ENCODE assay signal across 17 cellular contexts in genomic region chr4:25358515-25359275, GRCh38. TPM values are rescaled to one million over a fixed set of nuclear protein-coding genes. Genes with fewer than 3 reads are reported as not detected.
DNase-seq lines count a peak whose midpoint lies in the region; ATAC-seq and TF ChIP-seq lines count a peak whose summit lies in the region.
"Had no signal": no experiment of that assay in that cellular context is flagged by ENCODE, and none has a peak within 500 bp of the region (broad histone marks: within the 10 kb centered on the region; RNA-seq: fewer than 3 reads in every experiment).

No MANE protein-coding gene starts in this region.

- no peak overlapping the region for H3K27ac Mint-ChIP-seq in GM23338
- H3K27ac Mint-ChIP-seq: natural killer cell; stimulated activated naive CD8-positive, alpha-beta T cell treated with anti-CD3 and anti-CD28 coated beads, Interleukin-15, amount 100 ng/mL, for 72 hours had no signal

- peaks cover 19% of the 10 kb centered on the region for H3K9me3 Mint-ChIP-seq in GM23338
- H3K9me3 Mint-ChIP-seq: natural killer cell had no signal

- H3K4me3 ChIP-seq in GM23338 (no peak overlapping the region), epithelial cell of esophagus (ENCODE audit: low read length) (no peak overlapping the region), thyroid gland (replicated peaks in 1 of 3) (no peak overlapping the region)

- no peak overlapping the region for H2AFZ ChIP-seq in GM23338

- H3K4me2 ChIP-seq in GM23338 = no peak overlapping the region

- no peak for TF ChIP-seq CTCF in GM23338 (conservative IDR thresholded peaks at IDR 0.05; ENCODE audit: low read depth in 2 of 2)
- TF ChIP-seq CTCF in epithelial cell of esophagus (IDR thresholded peaks at IDR 0.05; ENCODE audit: insufficient read depth, low read depth, low read length, missing control alignments) = no peak
- TF ChIP-seq CTCF in thyroid gland (IDR thresholded peaks at IDR 0.05) = no peak

- no peak for TF ChIP-seq POLR2A in thyroid gland (IDR thresholded peaks at IDR 0.05)

- H3K36me3 Mint-ChIP-seq in GM23338 (ENCODE audit: low read depth) = peaks cover 42% of the 10 kb centered on the region
- H3K36me3 Mint-ChIP-seq: natural killer cell had no signal

- no peaks in the 10 kb centered on the region for H3K9me3 ChIP-seq in thyroid gland

- no peak overlapping the region for H3K4me3 Mint-ChIP-seq in GM23338
- H3K4me3 Mint-ChIP-seq: natural killer cell; stimulated activated naive CD8-positive, alpha-beta T cell treated with anti-CD3 and anti-CD28 coated beads, Interleukin-15, amount 100 ng/mL, for 72 hours had no signal

- peaks cover 4% of the 10 kb centered on the region; the same call in 1 of the 2 replicates for H3K36me3 ChIP-seq in GM23338 (ENCODE audit: insufficient read depth)
- H3K36me3 ChIP-seq in thyroid gland = no peaks in the 10 kb centered on the region

- no peaks in the 10 kb centered on the region for H3K4me1 Mint-ChIP-seq in GM23338
- H3K4me1 Mint-ChIP-seq: natural killer cell; stimulated activated naive CD8-positive, alpha-beta T cell treated with anti-CD3 and anti-CD28 coated beads, Interleukin-15, amount 100 ng/mL, for 72 hours had no signal

- no peaks in the 10 kb centered on the region for H3K27me3 Mint-ChIP-seq in GM23338 (ENCODE audit: insufficient read depth, low read depth, poor library complexity)
- H3K27me3 Mint-ChIP-seq: stimulated activated naive CD8-positive, alpha-beta T cell treated with anti-CD3 and anti-CD28 coated beads, Interleukin-15, amount 100 ng/mL, for 72 hours had no signal

- WGBS in thyroid gland, 2 donors = 91 to 95% methylated on average over 14 of the region's 14 CpGs

- H3K79me2 ChIP-seq in GM23338 (replicated peaks; ENCODE audit: insufficient read depth) = no peaks in the 10 kb centered on the region

- H4K20me1 ChIP-seq in GM23338 (replicated peaks; ENCODE audit: insufficient read depth) = no peaks in the 10 kb centered on the region

- H3K9me2 ChIP-seq in GM23338 (ENCODE audit: insufficient read depth) = 0 out of 2 replicates have a peak, but pooled peaks cover 4% of the 10 kb centered on the region

- no peaks in the 10 kb centered on the region for H3F3A ChIP-seq in GM23338 (replicated peaks; ENCODE audit: low read depth)

- H3K27ac ChIP-seq in GM23338 (ENCODE audit: low read depth) (no peak overlapping the region), thyroid gland (no peak overlapping the region)

- H3K27me3 ChIP-seq in GM23338 (ENCODE audit: insufficient read depth) (no peaks in the 10 kb centered on the region), thyroid gland (no peaks in the 10 kb centered on the region)

- ATAC-seq in GM23338 = no peak
- ATAC-seq: natural killer cell; stimulated activated naive CD8-positive, alpha-beta T cell treated with anti-CD3 and anti-CD28 coated beads, Interleukin-15, amount 100 ng/mL, for 72 hours had no signal

- intact Hi-C loops in thyroid gland (cut with DNase I) = no loop called here

- H3K4me1 ChIP-seq in GM23338 (ENCODE audit: insufficient read depth) (no peaks in the 10 kb centered on the region), thyroid gland (no peaks in the 10 kb centered on the region)

- DNase-seq in GM23338 (ENCODE audit: low spot score) = peak; percentile 54
- peak; percentile 70 for DNase-seq in NCI-H510A treated with DMSO at 0.1 percent for 48 hours (lab: John Stamatoyannopoulos, UW)
- peak; percentile 72 for DNase-seq in epithelial cell of esophagus (ENCODE audit: low read depth)
- peak; percentile 55 for DNase-seq in myocyte (ENCODE audit: low read depth)
- DNase-seq in thyroid gland = no peak
- DNase-seq in iPS-NIHi7 (ENCODE audit: extremely low spot score) = no peak
- DNase-seq in NCI-H1436 treated with DMSO at 0.1 percent for 48 hours (lab: John Stamatoyannopoulos, UW) = no peak
- no peak for DNase-seq in inferior parietal cortex (ENCODE audit: extremely low spot score)
- DNase-seq: activated CD4-positive, CD25-positive, alpha-beta regulatory T cell; activated naive CD4-positive, alpha-beta T cell; dermis blood vessel endothelial cell; DMS153; natural killer cell; NCI-H1105 treated with DMSO at 0.1 percent for 48 hours; NCI-H524; stimulated activated CD4-positive, alpha-beta T cell treated with anti-CD3 and anti-CD28 coated beads, Interleukin-15, amount 100 ng/mL, for 24 hours; stimulated activated naive CD8-positive, alpha-beta T cell treated with anti-CD3 and anti-CD28 coated beads, Interleukin-15, amount 100 ng/mL, for 72 hours had no signal

TF ChIP-seq in GM23338, 12 proteins besides CTCF, POLR2A, EP300 and RAD21 (continues in another document):
- TF ChIP-seq, protein P1, sequence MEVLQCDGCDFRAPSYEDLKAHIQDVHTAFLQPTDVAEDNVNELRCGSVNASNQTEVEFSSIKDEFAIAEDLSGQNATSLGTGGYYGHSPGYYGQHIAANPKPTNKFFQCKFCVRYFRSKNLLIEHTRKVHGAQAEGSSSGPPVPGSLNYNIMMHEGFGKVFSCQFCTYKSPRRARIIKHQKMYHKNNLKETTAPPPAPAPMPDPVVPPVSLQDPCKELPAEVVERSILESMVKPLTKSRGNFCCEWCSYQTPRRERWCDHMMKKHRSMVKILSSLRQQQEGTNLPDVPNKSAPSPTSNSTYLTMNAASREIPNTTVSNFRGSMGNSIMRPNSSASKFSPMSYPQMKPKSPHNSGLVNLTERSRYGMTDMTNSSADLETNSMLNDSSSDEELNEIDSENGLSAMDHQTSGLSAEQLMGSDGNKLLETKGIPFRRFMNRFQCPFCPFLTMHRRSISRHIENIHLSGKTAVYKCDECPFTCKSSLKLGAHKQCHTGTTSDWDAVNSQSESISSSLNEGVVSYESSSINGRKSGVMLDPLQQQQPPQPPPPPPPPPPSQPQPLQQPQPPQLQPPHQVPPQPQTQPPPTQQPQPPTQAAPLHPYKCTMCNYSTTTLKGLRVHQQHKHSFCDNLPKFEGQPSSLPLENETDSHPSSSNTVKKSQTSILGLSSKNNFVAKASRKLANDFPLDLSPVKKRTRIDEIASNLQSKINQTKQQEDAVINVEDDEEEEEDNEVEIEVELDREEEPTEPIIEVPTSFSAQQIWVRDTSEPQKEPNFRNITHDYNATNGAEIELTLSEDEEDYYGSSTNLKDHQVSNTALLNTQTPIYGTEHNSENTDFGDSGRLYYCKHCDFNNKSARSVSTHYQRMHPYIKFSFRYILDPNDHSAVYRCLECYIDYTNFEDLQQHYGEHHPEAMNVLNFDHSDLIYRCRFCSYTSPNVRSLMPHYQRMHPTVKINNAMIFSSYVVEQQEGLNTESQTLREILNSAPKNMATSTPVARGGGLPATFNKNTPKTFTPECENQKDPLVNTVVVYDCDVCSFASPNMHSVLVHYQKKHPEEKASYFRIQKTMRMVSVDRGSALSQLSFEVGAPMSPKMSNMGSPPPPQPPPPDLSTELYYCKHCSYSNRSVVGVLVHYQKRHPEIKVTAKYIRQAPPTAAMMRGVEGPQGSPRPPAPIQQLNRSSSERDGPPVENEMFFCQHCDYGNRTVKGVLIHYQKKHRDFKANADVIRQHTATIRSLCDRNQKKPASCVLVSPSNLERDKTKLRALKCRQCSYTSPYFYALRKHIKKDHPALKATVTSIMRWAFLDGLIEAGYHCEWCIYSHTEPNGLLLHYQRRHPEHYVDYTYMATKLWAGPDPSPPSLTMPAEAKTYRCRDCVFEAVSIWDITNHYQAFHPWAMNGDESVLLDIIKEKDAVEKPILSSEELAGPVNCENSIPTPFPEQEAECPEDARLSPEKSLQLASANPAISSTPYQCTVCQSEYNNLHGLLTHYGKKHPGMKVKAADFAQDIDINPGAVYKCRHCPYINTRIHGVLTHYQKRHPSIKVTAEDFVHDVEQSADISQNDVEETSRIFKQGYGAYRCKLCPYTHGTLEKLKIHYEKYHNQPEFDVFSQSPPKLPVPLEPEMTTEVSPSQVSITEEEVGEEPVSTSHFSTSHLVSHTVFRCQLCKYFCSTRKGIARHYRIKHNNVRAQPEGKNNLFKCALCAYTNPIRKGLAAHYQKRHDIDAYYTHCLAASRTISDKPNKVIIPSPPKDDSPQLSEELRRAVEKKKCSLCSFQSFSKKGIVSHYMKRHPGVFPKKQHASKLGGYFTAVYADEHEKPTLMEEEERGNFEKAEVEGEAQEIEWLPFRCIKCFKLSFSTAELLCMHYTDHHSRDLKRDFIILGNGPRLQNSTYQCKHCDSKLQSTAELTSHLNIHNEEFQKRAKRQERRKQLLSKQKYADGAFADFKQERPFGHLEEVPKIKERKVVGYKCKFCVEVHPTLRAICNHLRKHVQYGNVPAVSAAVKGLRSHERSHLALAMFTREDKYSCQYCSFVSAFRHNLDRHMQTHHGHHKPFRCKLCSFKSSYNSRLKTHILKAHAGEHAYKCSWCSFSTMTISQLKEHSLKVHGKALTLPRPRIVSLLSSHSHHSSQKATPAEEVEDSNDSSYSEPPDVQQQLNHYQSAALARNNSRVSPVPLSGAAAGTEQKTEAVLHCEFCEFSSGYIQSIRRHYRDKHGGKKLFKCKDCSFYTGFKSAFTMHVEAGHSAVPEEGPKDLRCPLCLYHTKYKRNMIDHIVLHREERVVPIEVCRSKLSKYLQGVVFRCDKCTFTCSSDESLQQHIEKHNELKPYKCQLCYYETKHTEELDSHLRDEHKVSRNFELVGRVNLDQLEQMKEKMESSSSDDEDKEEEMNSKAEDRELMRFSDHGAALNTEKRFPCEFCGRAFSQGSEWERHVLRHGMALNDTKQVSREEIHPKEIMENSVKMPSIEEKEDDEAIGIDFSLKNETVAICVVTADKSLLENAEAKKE (CRISPR knock-in tag; IDR thresholded peaks at IDR 0.05) = no peak
- TF ChIP-seq, protein P2, sequence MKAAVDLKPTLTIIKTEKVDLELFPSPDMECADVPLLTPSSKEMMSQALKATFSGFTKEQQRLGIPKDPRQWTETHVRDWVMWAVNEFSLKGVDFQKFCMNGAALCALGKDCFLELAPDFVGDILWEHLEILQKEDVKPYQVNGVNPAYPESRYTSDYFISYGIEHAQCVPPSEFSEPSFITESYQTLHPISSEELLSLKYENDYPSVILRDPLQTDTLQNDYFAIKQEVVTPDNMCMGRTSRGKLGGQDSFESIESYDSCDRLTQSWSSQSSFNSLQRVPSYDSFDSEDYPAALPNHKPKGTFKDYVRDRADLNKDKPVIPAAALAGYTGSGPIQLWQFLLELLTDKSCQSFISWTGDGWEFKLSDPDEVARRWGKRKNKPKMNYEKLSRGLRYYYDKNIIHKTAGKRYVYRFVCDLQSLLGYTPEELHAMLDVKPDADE (IDR thresholded peaks at IDR 0.05) = no peak

RNA-seq across cellular contexts. Expression of gene ANAPC4, which starts 18.4 kb away (rescaled TPM):
- 44.6 and 46.2 TPM in 2 replicates for total RNA-seq in GM23338 (2014; rRNA removed; shearing (Covaris generic))
- polyA plus RNA-seq in GM23338 (2016; fragmentation: Nextera tagmentation; extraction: Ambion mirVana) = 25.0 and 34.3 TPM in 2 replicates
- total RNA-seq in myocyte (16.8 and 21.6 TPM in 2 replicates), thyroid gland (10 to 100 TPM; 30.0 to 68.4 (median 32.6) TPM)
- 10.4 TPM for polyA plus RNA-seq in myocyte (2012)

RNA-seq across cellular contexts. Expression of gene ZCCHC4, which starts 46.1 kb away (rescaled TPM):
- total RNA-seq in GM23338 (2014; rRNA removed; shearing (Covaris generic)) = 17.9 and 22.4 TPM in 2 replicates
- 8.7 and 11.3 TPM in 2 replicates for polyA plus RNA-seq in GM23338 (2016; fragmentation: Nextera tagmentation; extraction: Ambion mirVana)
- 12.3 and 14.0 TPM in 2 replicates for total RNA-seq in myocyte
- 6.4 TPM for polyA plus RNA-seq in myocyte (2012)
- total RNA-seq in thyroid gland = 10 to 100 TPM in 3 of 4 donors, 1 to 10 TPM in 1; 9.3 to 19.5 (median 13.4) TPM

Comparison
In these comparisons a context has a peak if more than half of its experiments do, and no peak if none do; other contexts are left out.
1. DNase-seq: peak in GM23338 (single experiment), NCI-H510A treated with DMSO at 0.1 percent for 48 hours (single experiment), epithelial cell of esophagus (single experiment) and myocyte (single experiment); none in thyroid gland (0 of 2), iPS-NIHi7 (single experiment), NCI-H1436 treated with DMSO at 0.1 percent for 48 hours (single experiment) and inferior parietal cortex (single experiment).